ENCODE assay signal across 1 cellular context in the genomic region with DNA sequence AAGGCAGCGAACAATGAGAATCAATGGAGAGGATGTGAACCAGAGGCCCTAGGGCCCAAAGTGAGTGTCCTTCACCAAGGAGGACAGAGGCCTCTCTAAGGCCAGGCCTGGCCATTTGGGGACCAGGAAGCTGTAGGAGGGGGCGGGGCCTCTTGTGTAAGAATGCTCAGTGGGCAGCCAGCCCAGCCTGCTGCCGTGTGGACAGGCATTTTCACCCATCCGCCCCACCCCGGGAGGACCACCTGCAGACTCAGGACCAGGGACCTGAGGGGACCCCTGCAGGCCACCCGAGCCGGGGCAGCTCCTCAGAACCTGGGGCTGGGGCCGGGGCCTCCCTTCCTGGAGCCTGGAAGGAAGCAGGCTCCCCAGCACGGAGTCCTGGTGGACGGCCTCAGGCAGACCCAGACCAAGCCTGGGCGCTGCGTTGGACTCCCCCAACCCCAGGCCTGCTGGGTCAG.
TF ChIP-seq lines count a peak whose summit lies in the region.

No MANE protein-coding gene starts in this region.

TF ChIP-seq in SK-N-SH, 30 proteins besides CTCF, POLR2A, EP300 and RAD21 (continued from another document):
- TF ChIP-seq, protein P1, sequence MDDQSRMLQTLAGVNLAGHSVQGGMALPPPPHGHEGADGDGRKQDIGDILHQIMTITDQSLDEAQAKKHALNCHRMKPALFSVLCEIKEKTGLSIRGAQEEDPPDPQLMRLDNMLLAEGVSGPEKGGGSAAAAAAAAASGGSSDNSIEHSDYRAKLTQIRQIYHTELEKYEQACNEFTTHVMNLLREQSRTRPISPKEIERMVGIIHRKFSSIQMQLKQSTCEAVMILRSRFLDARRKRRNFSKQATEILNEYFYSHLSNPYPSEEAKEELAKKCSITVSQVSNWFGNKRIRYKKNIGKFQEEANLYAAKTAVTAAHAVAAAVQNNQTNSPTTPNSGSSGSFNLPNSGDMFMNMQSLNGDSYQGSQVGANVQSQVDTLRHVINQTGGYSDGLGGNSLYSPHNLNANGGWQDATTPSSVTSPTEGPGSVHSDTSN (IDR thresholded peaks at IDR 0.05): no peak
- TF ChIP-seq TEAD4 (IDR thresholded peaks at IDR 0.05; ENCODE audit: borderline replicate concordance, insufficient read depth): no peak
- no peak for TF ChIP-seq NFIC (IDR thresholded peaks at IDR 0.05; ENCODE audit: borderline replicate concordance)
- TF ChIP-seq, protein P2, sequence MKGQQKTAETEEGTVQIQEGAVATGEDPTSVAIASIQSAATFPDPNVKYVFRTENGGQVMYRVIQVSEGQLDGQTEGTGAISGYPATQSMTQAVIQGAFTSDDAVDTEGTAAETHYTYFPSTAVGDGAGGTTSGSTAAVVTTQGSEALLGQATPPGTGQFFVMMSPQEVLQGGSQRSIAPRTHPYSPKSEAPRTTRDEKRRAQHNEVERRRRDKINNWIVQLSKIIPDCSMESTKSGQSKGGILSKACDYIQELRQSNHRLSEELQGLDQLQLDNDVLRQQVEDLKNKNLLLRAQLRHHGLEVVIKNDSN (IDR thresholded peaks at IDR 0.05; ENCODE audit: borderline replicate concordance, low read depth): no peak
- TF ChIP-seq, protein P3, sequence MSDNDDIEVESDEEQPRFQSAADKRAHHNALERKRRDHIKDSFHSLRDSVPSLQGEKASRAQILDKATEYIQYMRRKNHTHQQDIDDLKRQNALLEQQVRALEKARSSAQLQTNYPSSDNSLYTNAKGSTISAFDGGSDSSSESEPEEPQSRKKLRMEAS (IDR thresholded peaks at IDR 0.05; ENCODE audit: low read depth): no peak
- TF ChIP-seq YY1 (IDR thresholded peaks at IDR 0.05; ENCODE audit: low read depth): no peak
- TF ChIP-seq TCF12 (IDR thresholded peaks at IDR 0.05): no peak
- TF ChIP-seq EZH2phosphoT487 (IDR thresholded peaks at IDR 0.05; ENCODE audit: borderline replicate concordance, low read depth): no peak
- TF ChIP-seq NRF1 (IDR thresholded peaks at IDR 0.05; ENCODE audit: low read depth, low read length): no peak
- TF ChIP-seq, protein P4, sequence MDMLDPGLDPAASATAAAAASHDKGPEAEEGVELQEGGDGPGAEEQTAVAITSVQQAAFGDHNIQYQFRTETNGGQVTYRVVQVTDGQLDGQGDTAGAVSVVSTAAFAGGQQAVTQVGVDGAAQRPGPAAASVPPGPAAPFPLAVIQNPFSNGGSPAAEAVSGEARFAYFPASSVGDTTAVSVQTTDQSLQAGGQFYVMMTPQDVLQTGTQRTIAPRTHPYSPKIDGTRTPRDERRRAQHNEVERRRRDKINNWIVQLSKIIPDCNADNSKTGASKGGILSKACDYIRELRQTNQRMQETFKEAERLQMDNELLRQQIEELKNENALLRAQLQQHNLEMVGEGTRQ (IDR thresholded peaks at IDR 0.05; ENCODE audit: borderline replicate concordance, low read depth, low read length): no peak
- no peak for TF ChIP-seq FOXJ3 (CRISPR knock-in tag; IDR thresholded peaks at IDR 0.05)
- TF ChIP-seq GABPA (IDR thresholded peaks at IDR 0.05; ENCODE audit: low read depth): no peak
- TF ChIP-seq GATA2 (CRISPR knock-in tag; IDR thresholded peaks at IDR 0.05): no peak
- TF ChIP-seq, protein P5, sequence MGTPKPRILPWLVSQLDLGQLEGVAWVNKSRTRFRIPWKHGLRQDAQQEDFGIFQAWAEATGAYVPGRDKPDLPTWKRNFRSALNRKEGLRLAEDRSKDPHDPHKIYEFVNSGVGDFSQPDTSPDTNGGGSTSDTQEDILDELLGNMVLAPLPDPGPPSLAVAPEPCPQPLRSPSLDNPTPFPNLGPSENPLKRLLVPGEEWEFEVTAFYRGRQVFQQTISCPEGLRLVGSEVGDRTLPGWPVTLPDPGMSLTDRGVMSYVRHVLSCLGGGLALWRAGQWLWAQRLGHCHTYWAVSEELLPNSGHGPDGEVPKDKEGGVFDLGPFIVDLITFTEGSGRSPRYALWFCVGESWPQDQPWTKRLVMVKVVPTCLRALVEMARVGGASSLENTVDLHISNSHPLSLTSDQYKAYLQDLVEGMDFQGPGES (IDR thresholded peaks at IDR 0.05; ENCODE audit: low read depth, low read length): no peak
